In the genomic region with DNA sequence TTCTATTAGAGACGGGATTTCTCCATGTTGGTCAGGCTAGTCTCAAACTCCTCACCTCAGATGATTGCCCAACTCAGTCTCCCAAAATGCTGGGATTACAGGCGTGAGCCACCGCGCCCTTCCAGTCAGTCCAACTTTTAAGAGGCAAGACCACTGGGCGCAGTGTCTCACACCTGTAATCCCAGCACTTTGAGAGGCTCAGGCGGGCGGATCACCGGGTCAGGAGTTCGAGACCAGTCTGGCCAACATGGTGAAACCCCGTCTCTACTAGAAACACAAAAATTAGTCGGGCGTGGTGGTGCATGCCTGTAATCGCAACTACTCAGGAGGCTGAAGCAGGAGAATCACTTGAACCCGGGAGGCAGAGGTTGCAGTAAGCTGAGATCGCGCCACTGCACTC, we compare ENCODE assay signal across 8 cellular contexts. TPM values are rescaled to one million over a fixed set of nuclear protein-coding genes. Genes with fewer than 3 reads are reported as not detected.
A peak's percentile ranks its signal among the peaks of the same experiment; 100 is the strongest.
DNase-seq lines count a peak whose midpoint lies in the region; ATAC-seq and TF ChIP-seq lines count a peak whose summit lies in the region.
"Not testable (repeated sequence)": the region's sequence is repeated elsewhere in the genome, so short reads cannot be mapped to it uniquely, and the experiment has no call there.

No MANE protein-coding gene starts in this region.

- not testable (repeated sequence) for ATAC-seq in GM23338; PC-3; activated CD8-positive, alpha-beta memory T cell treated with anti-CD3 and anti-CD28 coated beads, Interleukin-2, amount 10 ng/mL, durations not matched to agents 7 days and 5 days; stimulated activated memory B cell treated with anti-CD40 and anti-IgM and Interleukin-4, amounts not matched to agents 10 μg/mL and 1 μg/mL and 100 μg/mL, for 72 hours

- H3K4me3 ChIP-seq in AG09309 (ENCODE audit: control insufficient read depth, low read depth, low read length), result peak overlapping the region; percentile 5; the same call in 1 of the 2 replicates
- peak overlapping the region; percentile 100 for H3K4me3 ChIP-seq in GM23338
- H3K4me3 ChIP-seq in PC-3 (ENCODE audit: low read length), result peak overlapping the region; percentile 99
- H3K4me3 ChIP-seq in brain microvascular endothelial cell (ENCODE audit: low read depth, low read length), result peak overlapping the region; percentile 99
- peak overlapping the region in 3 of 4 experiments; percentile 96 to 100 (median 97) for H3K4me3 ChIP-seq in fibroblast of lung (replicated peaks in 1 of 4; ENCODE audit: control extremely low read depth in 1 of 4, insufficient read depth in 1 of 4, low read depth in 3 of 4, low read length in 4 of 4)

- not testable (repeated sequence) for H3K27me3 ChIP-seq in GM23338 (ENCODE audit: insufficient read depth); PC-3 (ENCODE audit: low read length); brain microvascular endothelial cell (replicated peaks); fibroblast of lung (ENCODE audit: control insufficient read depth, insufficient read depth, low read length)

- POLR2A ChIA-PET in PC-3 (lab: Charles Lee; ENCODE audit: unreplicated experiment), result not testable (repeated sequence)

- DNase-seq in AG09309 (ENCODE audit: low read depth); GM23338 (ENCODE audit: low spot score); PC-3; activated CD8-positive, alpha-beta memory T cell treated with anti-CD3 and anti-CD28 coated beads, Interleukin-2, amount 10 ng/mL, durations not matched to agents 7 days and 5 days; brain microvascular endothelial cell; fibroblast of lung (ENCODE audit: low read depth in 2 of 2); mesothelial cell of epicardium (ENCODE audit: low spot score in 2 of 2, unreplicated experiment in 2 of 2): not testable (repeated sequence)

- H3K9me3 Mint-ChIP-seq in GM23338; activated CD8-positive, alpha-beta memory T cell treated with anti-CD3 and anti-CD28 coated beads, Interleukin-2, amount 10 ng/mL, durations not matched to agents 7 days and 5 days (ENCODE audit: low read depth); mesothelial cell of epicardium; stimulated activated memory B cell treated with anti-CD40 and anti-IgM and Interleukin-4, amounts not matched to agents 10 μg/mL and 1 μg/mL and 100 μg/mL, for 72 hours: not testable (repeated sequence)

- not testable (repeated sequence) for TF ChIP-seq CTCF in AG09309 (IDR thresholded peaks at IDR 0.05; ENCODE audit: control insufficient read depth, insufficient read depth, low read depth, low read length, missing control alignments); GM23338 (conservative IDR thresholded peaks at IDR 0.05; ENCODE audit: low read depth in 2 of 2); PC-3 (conservative IDR thresholded peaks at IDR 0.05; ENCODE audit: low read depth, low read length); brain microvascular endothelial cell (IDR thresholded peaks at IDR 0.05; ENCODE audit: low read depth, low read length, missing control alignments); fibroblast of lung (conservative IDR thresholded peaks at IDR 0.05 in 1 of 2, IDR thresholded peaks at IDR 0.05 in 1 of 2; ENCODE audit: low read depth in 1 of 2, low read length in 2 of 2); mesothelial cell of epicardium (IDR thresholded peaks at IDR 0.05; ENCODE audit: unreplicated experiment)

- peak overlapping the region; percentile 62 for H3K27ac Mint-ChIP-seq in GM23338
- not testable (repeated sequence) for H3K27ac Mint-ChIP-seq in activated CD8-positive, alpha-beta memory T cell treated with anti-CD3 and anti-CD28 coated beads, Interleukin-2, amount 10 ng/mL, durations not matched to agents 7 days and 5 days; mesothelial cell of epicardium
- H3K27ac Mint-ChIP-seq in stimulated activated memory B cell treated with anti-CD40 and anti-IgM and Interleukin-4, amounts not matched to agents 10 μg/mL and 1 μg/mL and 100 μg/mL, for 72 hours, result peak overlapping the region; percentile 96

- not testable (repeated sequence) for BruUV-seq in PC-3 (replicated peaks; lab: Mats Ljungman, UMichigan)

- H3K27ac ChIP-seq in GM23338 (ENCODE audit: low read depth), result peak overlapping the region; percentile 7; the same call in 1 of the 2 replicates
- H3K27ac ChIP-seq in PC-3 (ENCODE audit: low read length); brain microvascular endothelial cell; fibroblast of lung (ENCODE audit: insufficient read depth, low read length): not testable (repeated sequence)

- H4K20me1 ChIP-seq in GM23338 (replicated peaks; ENCODE audit: insufficient read depth) (peaks cover 49% of the 10 kb centered on the region), PC-3 (ENCODE audit: low read length) (peaks cover 53% of the 10 kb centered on the region)
- not testable (repeated sequence) for H4K20me1 ChIP-seq in fibroblast of lung (ENCODE audit: control insufficient read depth, extremely low read depth, insufficient read depth, low read length)

- CTCF ChIA-PET in PC-3 (lab: Charles Lee), result interaction anchor here (0.6 kb wide), 1 partner anchor 50 kb away, joined by 3 read pairs; no protein-coding TSS in a partner anchor
- CTCF ChIA-PET in activated CD8-positive, alpha-beta memory T cell treated with anti-CD3 and anti-CD28 coated beads, Interleukin-2, amount 10 ng/mL, durations not matched to agents 7 days and 5 days (lab: Charles Lee), result interaction anchor here (2.4 to 3.0 kb wide), 2 partner anchors 50 to 64 kb away, joined by 11 to 29 read pairs; partner anchors contain the start of gene NASP

- peaks cover 26% of the 10 kb centered on the region for H3K4me1 ChIP-seq in GM23338 (ENCODE audit: insufficient read depth)
- H3K4me1 ChIP-seq in PC-3 (ENCODE audit: insufficient read depth, low read length), result peaks cover 40% of the 10 kb centered on the region
- H3K4me1 ChIP-seq in fibroblast of lung (ENCODE audit: control insufficient read depth, extremely low read depth, insufficient read depth, low read length), result not testable (repeated sequence)

- H3K4me2 ChIP-seq in GM23338 (peak overlapping the region; percentile 96), PC-3 (ENCODE audit: low read length) (peak overlapping the region; percentile 93), fibroblast of lung (ENCODE audit: extremely low read depth, insufficient read depth, low read length) (peak overlapping the region; percentile 79)

- H2AFZ ChIP-seq in GM23338; PC-3 (ENCODE audit: low read length); fibroblast of lung (ENCODE audit: low read length): not testable (repeated sequence)

- H3K79me2 ChIP-seq in GM23338 (replicated peaks; ENCODE audit: insufficient read depth) (peaks cover 66% of the 10 kb centered on the region), PC-3 (ENCODE audit: low read length) (peaks cover 66% of the 10 kb centered on the region), fibroblast of lung (ENCODE audit: control insufficient read depth, insufficient read depth, low read length) (peaks cover 50% of the 10 kb centered on the region)

- peak overlapping the region; percentile 97 for H3K9ac ChIP-seq in PC-3 (ENCODE audit: low read length)
- H3K9ac ChIP-seq in fibroblast of lung (ENCODE audit: insufficient read depth, low read length), result not testable (repeated sequence)

- H3K4me3 Mint-ChIP-seq in GM23338, result peak overlapping the region; percentile 98
- H3K4me3 Mint-ChIP-seq in activated CD8-positive, alpha-beta memory T cell treated with anti-CD3 and anti-CD28 coated beads, Interleukin-2, amount 10 ng/mL, durations not matched to agents 7 days and 5 days, result peak overlapping the region; percentile 93
- H3K4me3 Mint-ChIP-seq in mesothelial cell of epicardium, result peak overlapping the region; percentile 94
- peak overlapping the region; percentile 99 for H3K4me3 Mint-ChIP-seq in stimulated activated memory B cell treated with anti-CD40 and anti-IgM and Interleukin-4, amounts not matched to agents 10 μg/mL and 1 μg/mL and 100 μg/mL, for 72 hours

- H3K36me3 ChIP-seq in GM23338 (ENCODE audit: insufficient read depth) (peaks cover 48% of the 10 kb centered on the region), PC-3 (ENCODE audit: low read depth, low read length) (peaks cover 33% of the 10 kb centered on the region), brain microvascular endothelial cell (replicated peaks) (peaks cover 37% of the 10 kb centered on the region)
- not testable (repeated sequence) for H3K36me3 ChIP-seq in fibroblast of lung (ENCODE audit: control insufficient read depth, insufficient read depth, low read length)

- H3F3A ChIP-seq in GM23338 (replicated peaks; ENCODE audit: low read depth), result peaks cover 53% of the 10 kb centered on the region
- not testable (repeated sequence) for H3F3A ChIP-seq in PC-3 (ENCODE audit: low read length, unreplicated experiment)

- H3K9me3 ChIP-seq in PC-3 (ENCODE audit: low read length); fibroblast of lung (ENCODE audit: control insufficient read depth, insufficient read depth, low read depth, low read length): not testable (repeated sequence)

- H3K27me3 Mint-ChIP-seq in GM23338 (ENCODE audit: insufficient read depth, low read depth, poor library complexity); activated CD8-positive, alpha-beta memory T cell treated with anti-CD3 and anti-CD28 coated beads, Interleukin-2, amount 10 ng/mL, durations not matched to agents 7 days and 5 days; mesothelial cell of epicardium (ENCODE audit: low read depth); stimulated activated memory B cell treated with anti-CD40 and anti-IgM and Interleukin-4, amounts not matched to agents 10 μg/mL and 1 μg/mL and 100 μg/mL, for 72 hours: not testable (repeated sequence)

- H3K4me1 Mint-ChIP-seq in GM23338 (peaks cover 34% of the 10 kb centered on the region), mesothelial cell of epicardium (peaks cover 26% of the 10 kb centered on the region)
- peaks cover 48% of the 10 kb centered on the region for H3K4me1 Mint-ChIP-seq in activated CD8-positive, alpha-beta memory T cell treated with anti-CD3 and anti-CD28 coated beads, Interleukin-2, amount 10 ng/mL, durations not matched to agents 7 days and 5 days
- H3K4me1 Mint-ChIP-seq in stimulated activated memory B cell treated with anti-CD40 and anti-IgM and Interleukin-4, amounts not matched to agents 10 μg/mL and 1 μg/mL and 100 μg/mL, for 72 hours, result peaks cover 53% of the 10 kb centered on the region

- H3K36me3 Mint-ChIP-seq in GM23338 (ENCODE audit: low read depth), result peaks cover 57% of the 10 kb centered on the region
- peaks cover 27% of the 10 kb centered on the region for H3K36me3 Mint-ChIP-seq in activated CD8-positive, alpha-beta memory T cell treated with anti-CD3 and anti-CD28 coated beads, Interleukin-2, amount 10 ng/mL, durations not matched to agents 7 days and 5 days
- peaks cover 22% of the 10 kb centered on the region for H3K36me3 Mint-ChIP-seq in mesothelial cell of epicardium
- peaks cover 38% of the 10 kb centered on the region for H3K36me3 Mint-ChIP-seq in stimulated activated memory B cell treated with anti-CD40 and anti-IgM and Interleukin-4, amounts not matched to agents 10 μg/mL and 1 μg/mL and 100 μg/mL, for 72 hours

- not testable (repeated sequence) for H3K9me2 ChIP-seq in GM23338 (ENCODE audit: insufficient read depth); PC-3 (replicated peaks; ENCODE audit: low read length)

- intact Hi-C loops in PC-3 (cut with micrococcal nuclease), result not testable (repeated sequence)

- in situ Hi-C loops in brain microvascular endothelial cell (cut with HindIII; ENCODE audit: low pct_ligation_motif_present, low sequenced_read_pairs), result not testable (repeated sequence)

RNA-seq across cellular contexts. Expression of gene PRDX1, which starts 1.9 kb away (rescaled TPM):
- 1,070 and 1,109 TPM in 2 replicates for total RNA-seq in GM23338 (2014; rRNA removed; shearing (Covaris generic))
- polyA plus RNA-seq in GM23338 (2016; fragmentation: Nextera tagmentation; extraction: Ambion mirVana) (2,149 and 2,351 TPM in 2 replicates), fibroblast of lung (721 and 789 TPM in 2 replicates)
- total RNA-seq in PC-3 (2014; rRNA removed) (749 and 967 TPM in 2 replicates), fibroblast of lung (336 and 420 TPM in 2 replicates), mesothelial cell of epicardium (154 to 157 TPM (median 156 TPM) in 3 replicates)
- 100 to 1,000 TPM; 225 to 412 TPM for total RNA-seq in activated CD8-positive, alpha-beta memory T cell treated with anti-CD3 and anti-CD28 coated beads, Interleukin-2, amount 10 ng/mL, durations not matched to agents 7 days and 5 days
- 731 and 776 TPM in 2 replicates for polyA plus RNA-seq in fibroblast of lung (2012)
- polyA minus RNA-seq in fibroblast of lung (ENCODE audit: low replicate concordance), result 81.9 and 122 TPM in 2 replicates

RNA-seq across cellular contexts. Expression of gene MMACHC, which starts 19.7 kb away (rescaled TPM):
- total RNA-seq in GM23338 (2014; rRNA removed; shearing (Covaris generic)), result 3.0 and 3.7 TPM in 2 replicates
- polyA plus RNA-seq in GM23338 (2016; fragmentation: Nextera tagmentation; extraction: Ambion mirVana) (4.6 and 4.9 TPM in 2 replicates), fibroblast of lung (4.2 and 5.9 TPM in 2 replicates)
- total RNA-seq in PC-3 (2014; rRNA removed) (6.6 and 9.2 TPM in 2 replicates), fibroblast of lung (2.3 and 2.6 TPM in 2 replicates), mesothelial cell of epicardium (8.8 to 9.9 TPM (median 9.8 TPM) in 3 replicates)
- 1 to 10 TPM; 7.3 to 8.4 TPM for total RNA-seq in activated CD8-positive, alpha-beta memory T cell treated with anti-CD3 and anti-CD28 coated beads, Interleukin-2, amount 10 ng/mL, durations not matched to agents 7 days and 5 days
- 4.3 and 8.3 TPM in 2 replicates for polyA plus RNA-seq in fibroblast of lung (2012)
- polyA minus RNA-seq in fibroblast of lung (ENCODE audit: low replicate concordance), result 16.9 and 28.9 TPM in 2 replicates

RNA-seq across cellular contexts. Expression of gene CCDC163, which starts 19.9 kb away (rescaled TPM):
- 1.2 and 1.6 TPM in 2 replicates for total RNA-seq in GM23338 (2014; rRNA removed; shearing (Covaris generic))
- polyA plus RNA-seq in GM23338 (2016; fragmentation: Nextera tagmentation; extraction: Ambion mirVana) (4.5 and 4.6 TPM in 2 replicates), fibroblast of lung (0.85 and 1.6 TPM in 2 replicates)
- total RNA-seq in PC-3 (2014; rRNA removed) (3.9 and 5.7 TPM in 2 replicates), fibroblast of lung (1.0 and 1.2 TPM in 2 replicates), mesothelial cell of epicardium (1.1 to 1.7 TPM (median 1.5 TPM) in 3 replicates)
- 1 to 10 TPM; 7.8 to 7.9 TPM for total RNA-seq in activated CD8-positive, alpha-beta memory T cell treated with anti-CD3 and anti-CD28 coated beads, Interleukin-2, amount 10 ng/mL, durations not matched to agents 7 days and 5 days
- polyA plus RNA-seq in fibroblast of lung (2012), result 0.83 and 1.0 TPM in 2 replicates
- 3.4 TPM in 1 of 2 replicates, not detected in the other for polyA minus RNA-seq in fibroblast of lung (ENCODE audit: low replicate concordance)

RNA-seq across cellular contexts. Expression of gene TESK2, which starts 28.8 kb away (rescaled TPM):
- 11.4 and 14.0 TPM in 2 replicates for total RNA-seq in GM23338 (2014; rRNA removed; shearing (Covaris generic))
- polyA plus RNA-seq in GM23338 (2016; fragmentation: Nextera tagmentation; extraction: Ambion mirVana) (5.2 and 6.0 TPM in 2 replicates), fibroblast of lung (1.2 and 1.7 TPM in 2 replicates)
- total RNA-seq in PC-3 (2014; rRNA removed) (6.0 and 6.5 TPM in 2 replicates), fibroblast of lung (2.6 and 4.3 TPM in 2 replicates), mesothelial cell of epicardium (4.3 to 4.9 TPM (median 4.3 TPM) in 3 replicates)
- 1 to 10 TPM; 3.0 to 4.4 TPM for total RNA-seq in activated CD8-positive, alpha-beta memory T cell treated with anti-CD3 and anti-CD28 coated beads, Interleukin-2, amount 10 ng/mL, durations not matched to agents 7 days and 5 days
- 0.89 and 1.3 TPM in 2 replicates for polyA plus RNA-seq in fibroblast of lung (2012)
- polyA minus RNA-seq in fibroblast of lung (ENCODE audit: low replicate concordance), result 2.7 and 7.3 TPM in 2 replicates

RNA-seq across cellular contexts. Expression of gene AKR1A1, which starts 30.9 kb away (rescaled TPM):
- 172 and 186 TPM in 2 replicates for total RNA-seq in GM23338 (2014; rRNA removed; shearing (Covaris generic))
- polyA plus RNA-seq in GM23338 (2016; fragmentation: Nextera tagmentation; extraction: Ambion mirVana), result 275 and 293 TPM in 2 replicates
- total RNA-seq in PC-3 (2014; rRNA removed), result 86.1 and 94.9 TPM in 2 replicates
- total RNA-seq in activated CD8-positive, alpha-beta memory T cell treated with anti-CD3 and anti-CD28 coated beads, Interleukin-2, amount 10 ng/mL, durations not matched to agents 7 days and 5 days, result 100 to 1,000 TPM; 137 to 150 TPM
- total RNA-seq in fibroblast of lung, result 110 and 123 TPM in 2 replicates
- 110 and 120 TPM in 2 replicates for polyA plus RNA-seq in fibroblast of lung
- 127 and 150 TPM in 2 replicates for polyA plus RNA-seq in fibroblast of lung (2012)
- polyA minus RNA-seq in fibroblast of lung (ENCODE audit: low replicate concordance), result 136 and 170 TPM in 2 replicates
- total RNA-seq in mesothelial cell of epicardium, result 177 to 188 TPM (median 180 TPM) in 3 replicates

Comparison
In these comparisons a context has a peak if more than half of its experiments do, and no peak if none do; other contexts are left out.
1. H3K4me3 ChIP-seq: peak in every context shown above with its lines; median percentile 100 in GM23338; 99 in PC-3; 99 in brain microvascular endothelial cell; 97 in fibroblast of lung; 5 in AG09309.